ENCODE assay signal across 34 cellular contexts in genomic region chr7:133554330-133554729, GRCh38.
"Had no signal": no experiment of that assay in that cellular context is flagged by ENCODE, and none has a peak within 500 bp of the region (broad histone marks: within the 10 kb centered on the region; RNA-seq: fewer than 3 reads in every experiment).

No MANE protein-coding gene starts in this region.

- H3K4me3 ChIP-seq: MG63 had no signal

- H3K9ac ChIP-seq: KMS-11 had no signal

- H3K4me2 ChIP-seq: KMS-11 had no signal

- DNase-seq: Karpas-422, Kasumi-1, KG1, MG63, MM.1S, MV-4-11, NCI-H1048, NCI-H1092, NCI-H1092 treated with DMSO at 0.1 percent for 48 hours, NCI-H1105, NCI-H1105 treated with DMSO at 0.1 percent for 48 hours, NCI-H1417, NCI-H1417 treated with DMSO at 0.1 percent for 48 hours, NCI-H1436, NCI-H1436 treated with DMSO at 0.1 percent for 48 hours, NCI-H146, NCI-H1694, NCI-H1694 treated with DMSO at 0.1 percent for 48 hours, NCI-H187, NCI-H187 treated with DMSO at 0.1 percent for 48 hours, NCI-H1930, NCI-H2029, NCI-H2029 treated with DMSO at 0.1 percent for 48 hours, NCI-H2081, NCI-H2081 treated with DMSO at 0.1 percent for 48 hours, NCI-H2107, NCI-H2171, NCI-H2171 treated with DMSO at 0.1 percent for 48 hours, NCI-H2227 treated with DMSO at 0.1 percent for 48 hours, NCI-H226, NCI-H345, NCI-H446, NCI-H446 treated with DMSO at 0.1 percent for 48 hours had no signal

- H3K9me3 ChIP-seq: MG63 had no signal

- H3K27me3 ChIP-seq: MG63 had no signal

- H3K36me3 ChIP-seq: MG63 had no signal

- H3K27ac ChIP-seq: KMS-11 had no signal
